8 cellular contexts compared by ENCODE assay signal in genomic region chr12:104288635-104289258, GRCh38. TPM values are rescaled to one million over a fixed set of nuclear protein-coding genes. Genes with fewer than 3 reads are reported as not detected.
DNase-seq lines count a peak whose midpoint lies in the region; ATAC-seq and TF ChIP-seq lines count a peak whose summit lies in the region.

No MANE protein-coding gene starts in this region.

- no peaks in the 10 kb centered on the region for H3K9me2 ChIP-seq in GM23338 (ENCODE audit: insufficient read depth)

- peak overlapping the region; percentile 99 for H3K4me3 Mint-ChIP-seq in GM23338
- H3K4me3 Mint-ChIP-seq in activated T-helper 2 cell treated with anti-CD3 and anti-CD28 coated beads, Interferon-gamma antibody, Interleukin-2, Interleukin-4, amounts not matched to agents 10 μg/mL and 5 μg/mL and 100 μg/mL, durations not matched to agents 14 hours and 24 hours and 36 hours (ENCODE audit: low read depth) = peak overlapping the region; percentile 100
- H3K4me3 Mint-ChIP-seq in natural killer cell treated with Interleukin-12 subunit alpha and Interleukin-12 subunit beta and Interleukin-15 and Interleukin-18, amount 100 ng/mL, for 72 hours = peak overlapping the region; percentile 97
- peak overlapping the region; percentile 98 for H3K4me3 Mint-ChIP-seq in stimulated activated naive CD8-positive, alpha-beta T cell treated with anti-CD3 and anti-CD28 coated beads, Interleukin-15, Interleukin-2, amounts not matched to agents 100 ng/mL and 50 ng/mL, for 24 hours

- H3K36me3 ChIP-seq in GM23338 (ENCODE audit: insufficient read depth) = no peaks in the 10 kb centered on the region; the same call in 1 of the 2 replicates

- TF ChIP-seq CTCF in GM23338 (conservative IDR thresholded peaks at IDR 0.05; ENCODE audit: low read depth in 2 of 2) (no peak; a peak in 1 of 4 replicates), LNCaP clone FGC (IDR thresholded peaks at IDR 0.05; ENCODE audit: control insufficient read depth, extremely low read depth, insufficient read depth) (no peak), fibroblast of pulmonary artery (IDR thresholded peaks at IDR 0.05; ENCODE audit: low read length, missing control alignments) (no peak)

- peak overlapping the region; percentile 76 for H3K4me2 ChIP-seq in GM23338

- H4K20me1 ChIP-seq in GM23338 (replicated peaks; ENCODE audit: insufficient read depth) = peaks cover 26% of the 10 kb centered on the region

- peaks cover 31% of the 10 kb centered on the region for H3K4me1 ChIP-seq in GM23338 (ENCODE audit: insufficient read depth)

- peak overlapping the region; percentile 100 for H3K27ac Mint-ChIP-seq in GM23338
- peak overlapping the region; percentile 100 for H3K27ac Mint-ChIP-seq in activated T-helper 2 cell treated with anti-CD3 and anti-CD28 coated beads, Interferon-gamma antibody, Interleukin-2, Interleukin-4, amounts not matched to agents 10 μg/mL and 5 μg/mL and 100 μg/mL, durations not matched to agents 14 hours and 24 hours and 36 hours
- H3K27ac Mint-ChIP-seq in natural killer cell treated with Interleukin-12 subunit alpha and Interleukin-12 subunit beta and Interleukin-15 and Interleukin-18, amount 100 ng/mL, for 72 hours = peak overlapping the region; percentile 99 to 100
- peak overlapping the region; percentile 99 for H3K27ac Mint-ChIP-seq in stimulated activated naive CD8-positive, alpha-beta T cell treated with anti-CD3 and anti-CD28 coated beads, Interleukin-15, Interleukin-2, amounts not matched to agents 100 ng/mL and 50 ng/mL, for 24 hours

- ATAC-seq in GM23338 = peak; percentile 80
- peak; percentile 77 to 82 for ATAC-seq in natural killer cell treated with Interleukin-12 subunit alpha and Interleukin-12 subunit beta and Interleukin-15 and Interleukin-18, amount 100 ng/mL, for 72 hours

- H3K4me1 Mint-ChIP-seq in GM23338 = peaks cover 39% of the 10 kb centered on the region
- peaks cover 37% of the 10 kb centered on the region for H3K4me1 Mint-ChIP-seq in activated T-helper 2 cell treated with anti-CD3 and anti-CD28 coated beads, Interferon-gamma antibody, Interleukin-2, Interleukin-4, amounts not matched to agents 10 μg/mL and 5 μg/mL and 100 μg/mL, durations not matched to agents 14 hours and 24 hours and 36 hours (ENCODE audit: low read depth)
- H3K4me1 Mint-ChIP-seq in natural killer cell treated with Interleukin-12 subunit alpha and Interleukin-12 subunit beta and Interleukin-15 and Interleukin-18, amount 100 ng/mL, for 72 hours (ENCODE audit: low read depth in 2 of 2) = peaks cover 36 to 50% of the 10 kb centered on the region in 2 donors
- peaks cover 30% of the 10 kb centered on the region for H3K4me1 Mint-ChIP-seq in stimulated activated naive CD8-positive, alpha-beta T cell treated with anti-CD3 and anti-CD28 coated beads, Interleukin-15, Interleukin-2, amounts not matched to agents 100 ng/mL and 50 ng/mL, for 24 hours (ENCODE audit: low read depth)

- H3K27ac ChIP-seq in GM23338 (ENCODE audit: low read depth) = peak overlapping the region; percentile 55

- H2AFZ ChIP-seq in GM23338 = no peak overlapping the region

- peaks cover 62% of the 10 kb centered on the region for H3K79me2 ChIP-seq in GM23338 (replicated peaks; ENCODE audit: insufficient read depth)

- DNase-seq in DMS79 treated with DMSO at 0.1 percent for 48 hours (lab: John Stamatoyannopoulos, UW) (peak; percentile 80), GM23338 (ENCODE audit: low spot score) (peak; percentile 94), LNCaP clone FGC (ENCODE audit: low read depth) (peak; percentile 85), RPMI8226 (peak; percentile 90), fibroblast of pulmonary artery (ENCODE audit: low read depth) (peak; percentile 85)
- peak; percentile 83 for DNase-seq in activated T-helper 2 cell treated with anti-CD3 and anti-CD28 coated beads, Interferon-gamma antibody, Interleukin-2, Interleukin-4, amounts not matched to agents 10 μg/mL and 5 μg/mL and 100 μg/mL, durations not matched to agents 14 hours and 24 hours and 36 hours (ENCODE audit: low spot score)
- DNase-seq in natural killer cell treated with Interleukin-12 subunit alpha and Interleukin-12 subunit beta and Interleukin-15 and Interleukin-18, amount 100 ng/mL, for 72 hours (ENCODE audit: low spot score) = peak; percentile 92

- no peaks in the 10 kb centered on the region; the same call in 2 of the 3 replicates for H3K9me3 Mint-ChIP-seq in GM23338
- H3K9me3 Mint-ChIP-seq in activated T-helper 2 cell treated with anti-CD3 and anti-CD28 coated beads, Interferon-gamma antibody, Interleukin-2, Interleukin-4, amounts not matched to agents 10 μg/mL and 5 μg/mL and 100 μg/mL, durations not matched to agents 14 hours and 24 hours and 36 hours = no peaks in the 10 kb centered on the region
- no peaks in the 10 kb centered on the region for H3K9me3 Mint-ChIP-seq in natural killer cell treated with Interleukin-12 subunit alpha and Interleukin-12 subunit beta and Interleukin-15 and Interleukin-18, amount 100 ng/mL, for 72 hours
- H3K9me3 Mint-ChIP-seq in stimulated activated naive CD8-positive, alpha-beta T cell treated with anti-CD3 and anti-CD28 coated beads, Interleukin-15, Interleukin-2, amounts not matched to agents 100 ng/mL and 50 ng/mL, for 24 hours = no peaks in the 10 kb centered on the region

- peaks cover 16% of the 10 kb centered on the region for H3K27me3 Mint-ChIP-seq in GM23338 (ENCODE audit: insufficient read depth, low read depth, poor library complexity)
- no peaks in the 10 kb centered on the region for H3K27me3 Mint-ChIP-seq in activated T-helper 2 cell treated with anti-CD3 and anti-CD28 coated beads, Interferon-gamma antibody, Interleukin-2, Interleukin-4, amounts not matched to agents 10 μg/mL and 5 μg/mL and 100 μg/mL, durations not matched to agents 14 hours and 24 hours and 36 hours (ENCODE audit: low read depth)
- no peaks in the 10 kb centered on the region for H3K27me3 Mint-ChIP-seq in natural killer cell treated with Interleukin-12 subunit alpha and Interleukin-12 subunit beta and Interleukin-15 and Interleukin-18, amount 100 ng/mL, for 72 hours
- H3K27me3 Mint-ChIP-seq in stimulated activated naive CD8-positive, alpha-beta T cell treated with anti-CD3 and anti-CD28 coated beads, Interleukin-15, Interleukin-2, amounts not matched to agents 100 ng/mL and 50 ng/mL, for 24 hours = no peaks in the 10 kb centered on the region

- intact Hi-C loops in activated T-helper 2 cell treated with anti-CD3 and anti-CD28 coated beads, Interferon-gamma antibody, Interleukin-2, Interleukin-4, amounts not matched to agents 10 μg/mL and 5 μg/mL and 100 μg/mL, durations not matched to agents 14 hours and 24 hours and 36 hours (cut with micrococcal nuclease) = loop anchor here (1.0 to 10.0 kb wide), 5 partner anchors 15 to 939 kb away; partner anchors contain the start of genes EID3 and HCFC2

- H3F3A ChIP-seq in GM23338 (replicated peaks; ENCODE audit: low read depth) = 0 out of 2 replicates have a peak, but pooled peaks cover 4% of the 10 kb centered on the region

- H3K4me3 ChIP-seq in GM23338 (peak overlapping the region; percentile 64), LNCaP clone FGC (ENCODE audit: low read depth, low read length) (peak overlapping the region; percentile 83), fibroblast of pulmonary artery (replicated peaks; ENCODE audit: low read depth, low read length) (peak overlapping the region; percentile 61)

- H3K36me3 Mint-ChIP-seq in GM23338 (ENCODE audit: low read depth) = peaks cover 33% of the 10 kb centered on the region
- peaks cover 40% of the 10 kb centered on the region for H3K36me3 Mint-ChIP-seq in activated T-helper 2 cell treated with anti-CD3 and anti-CD28 coated beads, Interferon-gamma antibody, Interleukin-2, Interleukin-4, amounts not matched to agents 10 μg/mL and 5 μg/mL and 100 μg/mL, durations not matched to agents 14 hours and 24 hours and 36 hours (ENCODE audit: low read depth)
- peaks cover 12% of the 10 kb centered on the region for H3K36me3 Mint-ChIP-seq in natural killer cell treated with Interleukin-12 subunit alpha and Interleukin-12 subunit beta and Interleukin-15 and Interleukin-18, amount 100 ng/mL, for 72 hours
- H3K36me3 Mint-ChIP-seq in stimulated activated naive CD8-positive, alpha-beta T cell treated with anti-CD3 and anti-CD28 coated beads, Interleukin-15, Interleukin-2, amounts not matched to agents 100 ng/mL and 50 ng/mL, for 24 hours (ENCODE audit: low read depth) = peaks cover 39% of the 10 kb centered on the region

- H3K27me3 ChIP-seq in GM23338 (ENCODE audit: insufficient read depth) = no peaks in the 10 kb centered on the region

TF ChIP-seq in GM23338, 12 proteins besides CTCF, POLR2A, EP300 and RAD21 (continues in another document):
- TF ChIP-seq REST (IDR thresholded peaks at IDR 0.05; ENCODE audit: unreplicated experiment) (no peak), NANOG (IDR thresholded peaks at IDR 0.05; ENCODE audit: borderline replicate concordance) (no peak)

RNA-seq across cellular contexts. Expression of gene EID3, which starts 14.8 kb away (rescaled TPM):
- 3.4 and 8.8 TPM in 2 replicates for total RNA-seq in GM23338 (2014; rRNA removed; shearing (Covaris generic))
- 3.3 and 3.9 TPM in 2 replicates for polyA plus RNA-seq in GM23338 (2016; fragmentation: Nextera tagmentation; extraction: Ambion mirVana)
- 9.4 and 10.1 TPM in 2 replicates for total RNA-seq in activated T-helper 2 cell treated with anti-CD3 and anti-CD28 coated beads, Interferon-gamma antibody, Interleukin-2, Interleukin-4, amounts not matched to agents 10 μg/mL and 5 μg/mL and 100 μg/mL, durations not matched to agents 14 hours and 24 hours and 36 hours
- 10 to 100 TPM in 1 of 2 donors, 1 to 10 TPM in 1; 9.0 to 17.9 TPM for total RNA-seq in natural killer cell treated with Interleukin-12 subunit alpha and Interleukin-12 subunit beta and Interleukin-15 and Interleukin-18, amount 100 ng/mL, for 72 hours

Comparison
In these comparisons a context has a peak if more than half of its experiments do, and no peak if none do; other contexts are left out.
1. Peak in every context shown above with its lines: DNase-seq, ATAC-seq, H3K4me3 ChIP-seq and H3K27ac ChIP-seq.